ENCODE assay signal across 1 cellular context in genomic region chr3:89747541-89748278, GRCh38.
A peak's percentile ranks its signal among the peaks of the same experiment; 100 is the strongest.
TF ChIP-seq lines count a peak whose summit lies in the region.
"Not testable (repeated sequence)": the region's sequence is repeated elsewhere in the genome, so short reads cannot be mapped to it uniquely, and the experiment has no call there.

No MANE protein-coding gene starts in this region.

TF ChIP-seq in HepG2, 621 proteins besides CTCF, POLR2A, EP300 and RAD21 (continued from another document):
- TF ChIP-seq ZNF687 (CRISPR knock-in tag; IDR thresholded peaks at IDR 0.05) (peak; percentile 13; the same call in 1 of the 2 replicates), FOXA1 (CRISPR knock-in tag; IDR thresholded peaks at IDR 0.05) (peak; percentile 75), ARID5B (CRISPR knock-in tag; IDR thresholded peaks at IDR 0.05) (peak; percentile 20; the same call in 1 of the 2 replicates), FOXA3 (CRISPR knock-in tag; IDR thresholded peaks at IDR 0.05) (peak; percentile 27; the same call in 1 of the 2 replicates), ZNF281 (CRISPR knock-in tag; IDR thresholded peaks at IDR 0.05; ENCODE audit: borderline replicate concordance) (peak; percentile 83; the same call in 1 of the 2 replicates), ZNF350 (CRISPR knock-in tag; IDR thresholded peaks at IDR 0.05; ENCODE audit: borderline replicate concordance, low read depth) (0 out of 2 replicates have a peak, but pooled peaks have one; percentile 25)
- not testable (repeated sequence) for TF ChIP-seq FOXA1 (IDR thresholded peaks at IDR 0.05)
